In the genomic region with DNA sequence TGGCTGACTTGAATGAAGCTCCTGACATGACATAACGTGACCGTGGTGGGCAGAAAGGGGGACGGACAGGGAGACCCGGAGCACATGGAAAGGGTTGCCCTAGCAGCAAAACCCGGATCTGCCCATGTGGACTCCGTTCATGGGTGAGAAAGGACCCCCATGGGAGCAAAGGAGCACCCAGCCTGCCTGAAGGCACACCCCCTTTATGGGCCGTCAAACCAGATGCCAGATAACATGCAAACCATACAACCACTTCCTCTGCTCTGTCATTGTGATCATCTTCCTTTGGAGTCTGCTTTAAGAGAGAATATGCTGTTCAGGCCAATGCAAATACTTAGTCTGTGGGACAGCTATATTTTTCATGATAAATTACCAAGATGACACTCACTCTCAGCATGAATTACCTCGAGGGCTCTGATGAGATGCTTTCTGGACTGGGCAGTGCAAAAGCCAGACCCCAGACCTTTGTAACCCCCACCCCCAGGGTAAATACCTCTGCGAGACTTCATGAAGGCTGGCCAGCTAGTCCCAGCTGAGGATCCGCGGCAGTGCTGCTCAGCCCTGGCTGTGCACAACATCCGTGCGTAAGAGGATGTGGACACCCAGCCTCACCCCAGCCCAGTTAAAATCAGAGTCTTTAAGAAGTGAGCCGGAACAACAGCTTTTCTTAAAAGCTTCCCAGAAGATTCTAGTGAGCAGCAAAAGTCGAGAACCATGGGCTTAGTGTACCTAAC, we compare ENCODE assay signal across 9 cellular contexts.
A peak's percentile ranks its signal among the peaks of the same experiment; 100 is the strongest.
DNase-seq lines count a peak whose midpoint lies in the region; ATAC-seq lines count a peak whose summit lies in the region.
"Had no signal": no experiment of that assay in that cellular context is flagged by ENCODE, and none has a peak within 500 bp of the region (broad histone marks: within the 10 kb centered on the region; RNA-seq: fewer than 3 reads in every experiment).

No MANE protein-coding gene starts in this region.

- H3K4me3 Mint-ChIP-seq in activated CD4-positive, alpha-beta T cell treated with anti-CD3 and anti-CD28 coated beads, Interleukin-2, amount 10 ng/mL, durations not matched to agents 24 days and 14 days: no peak overlapping the region
- H3K4me3 Mint-ChIP-seq in T-helper 1 cell treated with Interleukin-12 subunit alpha and Interleukin-12 subunit beta and Interleukin-4 antibody, amounts not matched to agents 30 μg/mL and 1 μg/mL, for 36 hours: no peak overlapping the region
- H3K4me3 Mint-ChIP-seq in natural killer cell treated with Interleukin-12 subunit alpha and Interleukin-12 subunit beta and Interleukin-15 and Interleukin-18, amount 100 ng/mL, for 72 hours: peak overlapping the region; percentile 74

- intact Hi-C loops in activated CD4-positive, alpha-beta T cell treated with anti-CD3 and anti-CD28 coated beads, Interleukin-2, amount 10 ng/mL, durations not matched to agents 24 days and 14 days (cut with micrococcal nuclease): no loop called here

- DNase-seq in activated CD4-positive, alpha-beta T cell treated with anti-CD3 and anti-CD28 coated beads, Interleukin-2, amount 10 ng/mL, durations not matched to agents 24 days and 14 days: peak; percentile 77
- no peak for DNase-seq in activated CD4-positive, alpha-beta T cell treated with anti-CD3 and anti-CD28 coated beads, Interleukin-2, amount 50 U/mL, for 48 hours
- no peak for DNase-seq in natural killer cell treated with Interleukin-12 subunit alpha and Interleukin-12 subunit beta and Interleukin-15 and Interleukin-18, amount 100 ng/mL, for 72 hours (ENCODE audit: low spot score)
- DNase-seq in retina: no peak
- DNase-seq in NOMO-1 treated with dmso at 0.1 percent for 144 hours (lab: John Stamatoyannopoulos, UW; ENCODE audit: unreplicated experiment): no peak
- DNase-seq: NCI-H1105 treated with DMSO at 0.1 percent for 48 hours had no signal

- ATAC-seq in HG02840 (IDR thresholded peaks at IDR 0.05; ENCODE audit: low FRiP score, unreplicated experiment) (peak; percentile 58), HG02970 (IDR thresholded peaks at IDR 0.05; ENCODE audit: low FRiP score, unreplicated experiment) (no peak)
- ATAC-seq in natural killer cell treated with Interleukin-12 subunit alpha and Interleukin-12 subunit beta and Interleukin-15 and Interleukin-18, amount 100 ng/mL, for 72 hours: peak; percentile 66 to 88

- H3K9me3 Mint-ChIP-seq in activated CD4-positive, alpha-beta T cell treated with anti-CD3 and anti-CD28 coated beads, Interleukin-2, amount 10 ng/mL, durations not matched to agents 24 days and 14 days: no peaks in the 10 kb centered on the region
- H3K9me3 Mint-ChIP-seq in T-helper 1 cell treated with Interleukin-12 subunit alpha and Interleukin-12 subunit beta and Interleukin-4 antibody, amounts not matched to agents 30 μg/mL and 1 μg/mL, for 36 hours: no peaks in the 10 kb centered on the region
- H3K9me3 Mint-ChIP-seq in natural killer cell treated with Interleukin-12 subunit alpha and Interleukin-12 subunit beta and Interleukin-15 and Interleukin-18, amount 100 ng/mL, for 72 hours: no peaks in the 10 kb centered on the region

- peaks cover 20% of the 10 kb centered on the region for H3K4me1 Mint-ChIP-seq in activated CD4-positive, alpha-beta T cell treated with anti-CD3 and anti-CD28 coated beads, Interleukin-2, amount 10 ng/mL, durations not matched to agents 24 days and 14 days
- H3K4me1 Mint-ChIP-seq in T-helper 1 cell treated with Interleukin-12 subunit alpha and Interleukin-12 subunit beta and Interleukin-4 antibody, amounts not matched to agents 30 μg/mL and 1 μg/mL, for 36 hours (ENCODE audit: low read depth): peaks cover 26% of the 10 kb centered on the region
- H3K4me1 Mint-ChIP-seq in natural killer cell treated with Interleukin-12 subunit alpha and Interleukin-12 subunit beta and Interleukin-15 and Interleukin-18, amount 100 ng/mL, for 72 hours (ENCODE audit: low read depth in 2 of 2): peaks cover 30 to 39% of the 10 kb centered on the region in 2 donors

- no peaks in the 10 kb centered on the region for H3K36me3 Mint-ChIP-seq in activated CD4-positive, alpha-beta T cell treated with anti-CD3 and anti-CD28 coated beads, Interleukin-2, amount 10 ng/mL, durations not matched to agents 24 days and 14 days (ENCODE audit: low read depth)
- H3K36me3 Mint-ChIP-seq in T-helper 1 cell treated with Interleukin-12 subunit alpha and Interleukin-12 subunit beta and Interleukin-4 antibody, amounts not matched to agents 30 μg/mL and 1 μg/mL, for 36 hours (ENCODE audit: low read depth): no peaks in the 10 kb centered on the region
- no peaks in the 10 kb centered on the region for H3K36me3 Mint-ChIP-seq in natural killer cell treated with Interleukin-12 subunit alpha and Interleukin-12 subunit beta and Interleukin-15 and Interleukin-18, amount 100 ng/mL, for 72 hours

- H3K27me3 Mint-ChIP-seq in activated CD4-positive, alpha-beta T cell treated with anti-CD3 and anti-CD28 coated beads, Interleukin-2, amount 10 ng/mL, durations not matched to agents 24 days and 14 days: no peaks in the 10 kb centered on the region
- H3K27me3 Mint-ChIP-seq in T-helper 1 cell treated with Interleukin-12 subunit alpha and Interleukin-12 subunit beta and Interleukin-4 antibody, amounts not matched to agents 30 μg/mL and 1 μg/mL, for 36 hours (ENCODE audit: low read depth): no peaks in the 10 kb centered on the region
- H3K27me3 Mint-ChIP-seq in natural killer cell treated with Interleukin-12 subunit alpha and Interleukin-12 subunit beta and Interleukin-15 and Interleukin-18, amount 100 ng/mL, for 72 hours: peaks cover 5 to 6% of the 10 kb centered on the region in 2 donors

- H3K27ac Mint-ChIP-seq in activated CD4-positive, alpha-beta T cell treated with anti-CD3 and anti-CD28 coated beads, Interleukin-2, amount 10 ng/mL, durations not matched to agents 24 days and 14 days: peak overlapping the region; percentile 41
- peak overlapping the region; percentile 80 for H3K27ac Mint-ChIP-seq in T-helper 1 cell treated with Interleukin-12 subunit alpha and Interleukin-12 subunit beta and Interleukin-4 antibody, amounts not matched to agents 30 μg/mL and 1 μg/mL, for 36 hours
- H3K27ac Mint-ChIP-seq in natural killer cell treated with Interleukin-12 subunit alpha and Interleukin-12 subunit beta and Interleukin-15 and Interleukin-18, amount 100 ng/mL, for 72 hours: peak overlapping the region; percentile 80 to 83
